In the genomic region with DNA sequence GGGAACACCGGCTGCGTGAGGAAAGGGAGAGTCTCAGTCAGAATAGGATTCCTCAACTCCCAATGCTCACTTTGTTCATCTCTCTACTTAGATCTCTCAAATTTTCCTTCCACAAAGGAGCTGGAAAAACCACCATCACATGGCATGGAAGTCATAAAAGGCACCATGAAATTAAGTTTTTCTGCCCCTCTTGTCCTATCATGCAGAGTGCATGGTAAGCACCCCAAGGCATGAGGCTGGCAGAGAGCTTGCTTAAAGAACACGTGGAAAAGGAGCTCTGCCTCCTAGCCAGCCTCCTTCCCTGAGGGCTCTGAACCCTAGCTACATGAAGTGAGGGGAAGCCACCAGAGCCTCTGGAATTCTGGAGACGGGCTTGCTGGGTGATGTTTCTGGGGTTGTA, we compare ENCODE assay signal across 8 cellular contexts. TPM values are rescaled to one million over a fixed set of nuclear protein-coding genes. Genes with fewer than 3 reads are reported as not detected.
"Had no signal": no experiment of that assay in that cellular context is flagged by ENCODE, and none has a peak within 500 bp of the region (broad histone marks: within the 10 kb centered on the region; RNA-seq: fewer than 3 reads in every experiment).

No MANE protein-coding gene starts in this region.

- H3K9me3 ChIP-seq: HAP-1 had no signal

- H3K4me3 ChIP-seq: GM23248, HAP-1, K562 had no signal

- H3K9me3 Mint-ChIP-seq: HFFc6 had no signal

- DNase-seq: GM23248, GOT3, HFFc6, IMR-90 had no signal

- H3K27ac ChIP-seq: GM23248 had no signal

- H3K27ac Mint-ChIP-seq: HFFc6 had no signal

- H3K4me3 Mint-ChIP-seq: HFFc6 had no signal

- H3K36me3 ChIP-seq: HAP-1 had no signal

RNA-seq across cellular contexts. Expression of a gene that starts 44.8 kb away (rescaled TPM):
- total RNA-seq: GM23248, H4, HT-29, IMR-90 had no signal

RNA-seq across cellular contexts. Expression of a gene that starts 49.1 kb away (rescaled TPM):
- total RNA-seq: HT-29 had no signal
